Comparison of ENCODE assay signal across 1 cellular context in the genomic region with DNA sequence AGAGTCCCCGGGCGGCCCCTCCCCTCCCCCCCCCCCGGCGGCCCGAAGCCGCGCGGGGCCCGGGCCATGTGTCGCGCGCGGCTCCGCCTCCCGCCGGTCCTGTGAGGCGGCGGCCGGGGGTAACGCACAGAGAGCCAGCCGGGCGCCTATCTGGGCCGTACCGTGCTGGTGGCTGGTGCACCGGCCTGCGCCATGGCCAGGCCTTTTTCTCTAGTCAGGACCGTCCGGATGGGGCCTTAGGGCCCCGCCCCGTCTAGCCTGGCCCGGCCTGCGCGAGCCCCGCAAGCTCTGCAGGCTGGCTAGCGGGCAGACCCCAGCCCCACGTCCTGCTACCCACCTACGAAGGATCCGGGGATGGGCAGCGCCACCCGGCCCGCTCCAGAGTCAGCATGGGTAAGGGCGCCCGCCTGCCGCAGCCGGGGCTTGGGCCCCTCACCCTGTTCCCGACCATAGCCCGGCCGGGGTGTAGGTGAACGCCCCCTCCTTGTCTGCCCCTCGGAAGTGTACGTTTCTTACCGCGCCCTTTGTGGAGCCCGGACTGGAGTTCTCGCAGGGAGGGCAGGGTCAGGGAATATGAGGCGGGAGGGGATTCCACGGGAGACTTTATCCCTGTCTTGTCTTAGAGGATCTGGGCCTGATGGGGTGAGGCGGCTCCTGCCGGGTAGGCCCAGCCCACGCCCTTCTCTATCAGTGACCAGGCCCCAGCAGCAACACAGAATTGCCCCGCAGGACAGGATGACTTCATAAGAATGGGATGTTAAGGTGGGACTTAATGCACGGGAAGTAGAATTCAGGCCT.
TF ChIP-seq lines count a peak whose summit lies in the region.

A gene with protein sequence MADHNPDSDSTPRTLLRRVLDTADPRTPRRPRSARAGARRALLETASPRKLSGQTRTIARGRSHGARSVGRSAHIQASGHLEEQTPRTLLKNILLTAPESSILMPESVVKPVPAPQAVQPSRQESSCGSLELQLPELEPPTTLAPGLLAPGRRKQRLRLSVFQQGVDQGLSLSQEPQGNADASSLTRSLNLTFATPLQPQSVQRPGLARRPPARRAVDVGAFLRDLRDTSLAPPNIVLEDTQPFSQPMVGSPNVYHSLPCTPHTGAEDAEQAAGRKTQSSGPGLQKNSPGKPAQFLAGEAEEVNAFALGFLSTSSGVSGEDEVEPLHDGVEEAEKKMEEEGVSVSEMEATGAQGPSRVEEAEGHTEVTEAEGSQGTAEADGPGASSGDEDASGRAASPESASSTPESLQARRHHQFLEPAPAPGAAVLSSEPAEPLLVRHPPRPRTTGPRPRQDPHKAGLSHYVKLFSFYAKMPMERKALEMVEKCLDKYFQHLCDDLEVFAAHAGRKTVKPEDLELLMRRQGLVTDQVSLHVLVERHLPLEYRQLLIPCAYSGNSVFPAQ (minus strand): TSS at position 630 of the 798 bp plus-strand sequence. CDS start 13,834 bp downstream, outside the sequence.

TF ChIP-seq in HepG2, 621 proteins besides CTCF, POLR2A, EP300 and RAD21 (continued from another document and continues in another):
- TF ChIP-seq, protein P1, sequence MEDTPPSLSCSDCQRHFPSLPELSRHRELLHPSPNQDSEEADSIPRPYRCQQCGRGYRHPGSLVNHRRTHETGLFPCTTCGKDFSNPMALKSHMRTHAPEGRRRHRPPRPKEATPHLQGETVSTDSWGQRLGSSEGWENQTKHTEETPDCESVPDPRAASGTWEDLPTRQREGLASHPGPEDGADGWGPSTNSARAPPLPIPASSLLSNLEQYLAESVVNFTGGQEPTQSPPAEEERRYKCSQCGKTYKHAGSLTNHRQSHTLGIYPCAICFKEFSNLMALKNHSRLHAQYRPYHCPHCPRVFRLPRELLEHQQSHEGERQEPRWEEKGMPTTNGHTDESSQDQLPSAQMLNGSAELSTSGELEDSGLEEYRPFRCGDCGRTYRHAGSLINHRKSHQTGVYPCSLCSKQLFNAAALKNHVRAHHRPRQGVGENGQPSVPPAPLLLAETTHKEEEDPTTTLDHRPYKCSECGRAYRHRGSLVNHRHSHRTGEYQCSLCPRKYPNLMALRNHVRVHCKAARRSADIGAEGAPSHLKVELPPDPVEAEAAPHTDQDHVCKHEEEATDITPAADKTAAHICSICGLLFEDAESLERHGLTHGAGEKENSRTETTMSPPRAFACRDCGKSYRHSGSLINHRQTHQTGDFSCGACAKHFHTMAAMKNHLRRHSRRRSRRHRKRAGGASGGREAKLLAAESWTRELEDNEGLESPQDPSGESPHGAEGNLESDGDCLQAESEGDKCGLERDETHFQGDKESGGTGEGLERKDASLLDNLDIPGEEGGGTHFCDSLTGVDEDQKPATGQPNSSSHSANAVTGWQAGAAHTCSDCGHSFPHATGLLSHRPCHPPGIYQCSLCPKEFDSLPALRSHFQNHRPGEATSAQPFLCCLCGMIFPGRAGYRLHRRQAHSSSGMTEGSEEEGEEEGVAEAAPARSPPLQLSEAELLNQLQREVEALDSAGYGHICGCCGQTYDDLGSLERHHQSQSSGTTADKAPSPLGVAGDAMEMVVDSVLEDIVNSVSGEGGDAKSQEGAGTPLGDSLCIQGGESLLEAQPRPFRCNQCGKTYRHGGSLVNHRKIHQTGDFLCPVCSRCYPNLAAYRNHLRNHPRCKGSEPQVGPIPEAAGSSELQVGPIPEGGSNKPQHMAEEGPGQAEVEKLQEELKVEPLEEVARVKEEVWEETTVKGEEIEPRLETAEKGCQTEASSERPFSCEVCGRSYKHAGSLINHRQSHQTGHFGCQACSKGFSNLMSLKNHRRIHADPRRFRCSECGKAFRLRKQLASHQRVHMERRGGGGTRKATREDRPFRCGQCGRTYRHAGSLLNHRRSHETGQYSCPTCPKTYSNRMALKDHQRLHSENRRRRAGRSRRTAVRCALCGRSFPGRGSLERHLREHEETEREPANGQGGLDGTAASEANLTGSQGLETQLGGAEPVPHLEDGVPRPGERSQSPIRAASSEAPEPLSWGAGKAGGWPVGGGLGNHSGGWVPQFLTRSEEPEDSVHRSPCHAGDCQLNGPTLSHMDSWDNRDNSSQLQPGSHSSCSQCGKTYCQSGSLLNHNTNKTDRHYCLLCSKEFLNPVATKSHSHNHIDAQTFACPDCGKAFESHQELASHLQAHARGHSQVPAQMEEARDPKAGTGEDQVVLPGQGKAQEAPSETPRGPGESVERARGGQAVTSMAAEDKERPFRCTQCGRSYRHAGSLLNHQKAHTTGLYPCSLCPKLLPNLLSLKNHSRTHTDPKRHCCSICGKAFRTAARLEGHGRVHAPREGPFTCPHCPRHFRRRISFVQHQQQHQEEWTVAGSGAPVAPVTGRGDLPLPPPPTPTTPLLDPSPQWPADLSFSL (CRISPR knock-in tag; IDR thresholded peaks at IDR 0.05): peak; percentile 28; the same call in 1 of the 2 replicates
- TF ChIP-seq ZNF44 (CRISPR knock-in tag; IDR thresholded peaks at IDR 0.05) (peak; percentile 83; the same call in 1 of the 2 replicates), ZNF570 (CRISPR knock-in tag; IDR thresholded peaks at IDR 0.05; ENCODE audit: borderline replicate concordance) (no peak), SP4 (CRISPR knock-in tag; IDR thresholded peaks at IDR 0.05) (no peak), ZNF879 (CRISPR knock-in tag; IDR thresholded peaks at IDR 0.05) (0 out of 2 replicates have a peak, but pooled peaks have one; percentile 43), YY1 (IDR thresholded peaks at IDR 0.05; ENCODE audit: insufficient read depth, insufficient replicate concordance, low read depth, low read length) (no peak), FOXP1 (IDR thresholded peaks at IDR 0.05) (no peak), FOXP1 (CRISPR knock-in tag; IDR thresholded peaks at IDR 0.05) (no peak), FOXJ3 (CRISPR knock-in tag; IDR thresholded peaks at IDR 0.05; ENCODE audit: borderline replicate concordance) (no peak), SP2 (CRISPR knock-in tag; IDR thresholded peaks at IDR 0.05) (no peak), HOXA3 (CRISPR knock-in tag; IDR thresholded peaks at IDR 0.05) (no peak), RFXAP (CRISPR knock-in tag; IDR thresholded peaks at IDR 0.05; ENCODE audit: borderline replicate concordance) (no peak), GATA4 (IDR thresholded peaks at IDR 0.05; ENCODE audit: borderline replicate concordance, low read depth) (no peak), ZNF589 (CRISPR knock-in tag; conservative IDR thresholded peaks at IDR 0.05) (no peak; the same call in 1 of the 2 replicates), ZNF264 (CRISPR knock-in tag; IDR thresholded peaks at IDR 0.05) (no peak), MAF1 (CRISPR knock-in tag; IDR thresholded peaks at IDR 0.05; ENCODE audit: borderline replicate concordance) (no peak), TBX3 (IDR thresholded peaks at IDR 0.05; ENCODE audit: borderline replicate concordance) (no peak), ZIK1 (CRISPR knock-in tag; IDR thresholded peaks at IDR 0.05; ENCODE audit: borderline replicate concordance, low read depth) (0 out of 2 replicates have a peak, but pooled peaks have one; percentile 34), ARNT2 (CRISPR knock-in tag; IDR thresholded peaks at IDR 0.05; ENCODE audit: low read depth) (no peak; the same call in 1 of the 2 replicates), ZBTB8A (CRISPR knock-in tag; IDR thresholded peaks at IDR 0.05; ENCODE audit: borderline replicate concordance, low read depth) (no peak), ZNF619 (CRISPR knock-in tag; IDR thresholded peaks at IDR 0.05) (no peak), ZNF598 (CRISPR knock-in tag; IDR thresholded peaks at IDR 0.05; ENCODE audit: borderline replicate concordance) (no peak; the same call in 1 of the 2 replicates), BRCA1 (CRISPR knock-in tag; IDR thresholded peaks at IDR 0.05) (no peak; the same call in 1 of the 2 replicates), FOXO1 (CRISPR knock-in tag; IDR thresholded peaks at IDR 0.05) (no peak), NCOA5 (CRISPR knock-in tag; IDR thresholded peaks at IDR 0.05) (no peak), GABPB1 (CRISPR knock-in tag; IDR thresholded peaks at IDR 0.05) (no peak), PLRG1 (conservative IDR thresholded peaks at IDR 0.05) (no peak), TOPORS (CRISPR knock-in tag; IDR thresholded peaks at IDR 0.05) (no peak)
- TF ChIP-seq, protein P2, sequence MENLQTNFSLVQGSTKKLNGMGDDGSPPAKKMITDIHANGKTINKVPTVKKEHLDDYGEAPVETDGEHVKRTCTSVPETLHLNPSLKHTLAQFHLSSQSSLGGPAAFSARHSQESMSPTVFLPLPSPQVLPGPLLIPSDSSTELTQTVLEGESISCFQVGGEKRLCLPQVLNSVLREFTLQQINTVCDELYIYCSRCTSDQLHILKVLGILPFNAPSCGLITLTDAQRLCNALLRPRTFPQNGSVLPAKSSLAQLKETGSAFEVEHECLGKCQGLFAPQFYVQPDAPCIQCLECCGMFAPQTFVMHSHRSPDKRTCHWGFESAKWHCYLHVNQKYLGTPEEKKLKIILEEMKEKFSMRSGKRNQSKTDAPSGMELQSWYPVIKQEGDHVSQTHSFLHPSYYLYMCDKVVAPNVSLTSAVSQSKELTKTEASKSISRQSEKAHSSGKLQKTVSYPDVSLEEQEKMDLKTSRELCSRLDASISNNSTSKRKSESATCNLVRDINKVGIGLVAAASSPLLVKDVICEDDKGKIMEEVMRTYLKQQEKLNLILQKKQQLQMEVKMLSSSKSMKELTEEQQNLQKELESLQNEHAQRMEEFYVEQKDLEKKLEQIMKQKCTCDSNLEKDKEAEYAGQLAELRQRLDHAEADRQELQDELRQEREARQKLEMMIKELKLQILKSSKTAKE (CRISPR knock-in tag; IDR thresholded peaks at IDR 0.05; ENCODE audit: borderline replicate concordance): peak; percentile 16; the same call in 1 of the 2 replicates
- TF ChIP-seq, protein P3, sequence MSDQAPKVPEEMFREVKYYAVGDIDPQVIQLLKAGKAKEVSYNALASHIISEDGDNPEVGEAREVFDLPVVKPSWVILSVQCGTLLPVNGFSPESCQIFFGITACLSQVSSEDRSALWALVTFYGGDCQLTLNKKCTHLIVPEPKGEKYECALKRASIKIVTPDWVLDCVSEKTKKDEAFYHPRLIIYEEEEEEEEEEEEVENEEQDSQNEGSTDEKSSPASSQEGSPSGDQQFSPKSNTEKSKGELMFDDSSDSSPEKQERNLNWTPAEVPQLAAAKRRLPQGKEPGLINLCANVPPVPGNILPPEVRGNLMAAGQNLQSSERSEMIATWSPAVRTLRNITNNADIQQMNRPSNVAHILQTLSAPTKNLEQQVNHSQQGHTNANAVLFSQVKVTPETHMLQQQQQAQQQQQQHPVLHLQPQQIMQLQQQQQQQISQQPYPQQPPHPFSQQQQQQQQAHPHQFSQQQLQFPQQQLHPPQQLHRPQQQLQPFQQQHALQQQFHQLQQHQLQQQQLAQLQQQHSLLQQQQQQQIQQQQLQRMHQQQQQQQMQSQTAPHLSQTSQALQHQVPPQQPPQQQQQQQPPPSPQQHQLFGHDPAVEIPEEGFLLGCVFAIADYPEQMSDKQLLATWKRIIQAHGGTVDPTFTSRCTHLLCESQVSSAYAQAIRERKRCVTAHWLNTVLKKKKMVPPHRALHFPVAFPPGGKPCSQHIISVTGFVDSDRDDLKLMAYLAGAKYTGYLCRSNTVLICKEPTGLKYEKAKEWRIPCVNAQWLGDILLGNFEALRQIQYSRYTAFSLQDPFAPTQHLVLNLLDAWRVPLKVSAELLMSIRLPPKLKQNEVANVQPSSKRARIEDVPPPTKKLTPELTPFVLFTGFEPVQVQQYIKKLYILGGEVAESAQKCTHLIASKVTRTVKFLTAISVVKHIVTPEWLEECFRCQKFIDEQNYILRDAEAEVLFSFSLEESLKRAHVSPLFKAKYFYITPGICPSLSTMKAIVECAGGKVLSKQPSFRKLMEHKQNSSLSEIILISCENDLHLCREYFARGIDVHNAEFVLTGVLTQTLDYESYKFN (CRISPR knock-in tag; conservative IDR thresholded peaks at IDR 0.05): no peak
- TF ChIP-seq, protein P4, sequence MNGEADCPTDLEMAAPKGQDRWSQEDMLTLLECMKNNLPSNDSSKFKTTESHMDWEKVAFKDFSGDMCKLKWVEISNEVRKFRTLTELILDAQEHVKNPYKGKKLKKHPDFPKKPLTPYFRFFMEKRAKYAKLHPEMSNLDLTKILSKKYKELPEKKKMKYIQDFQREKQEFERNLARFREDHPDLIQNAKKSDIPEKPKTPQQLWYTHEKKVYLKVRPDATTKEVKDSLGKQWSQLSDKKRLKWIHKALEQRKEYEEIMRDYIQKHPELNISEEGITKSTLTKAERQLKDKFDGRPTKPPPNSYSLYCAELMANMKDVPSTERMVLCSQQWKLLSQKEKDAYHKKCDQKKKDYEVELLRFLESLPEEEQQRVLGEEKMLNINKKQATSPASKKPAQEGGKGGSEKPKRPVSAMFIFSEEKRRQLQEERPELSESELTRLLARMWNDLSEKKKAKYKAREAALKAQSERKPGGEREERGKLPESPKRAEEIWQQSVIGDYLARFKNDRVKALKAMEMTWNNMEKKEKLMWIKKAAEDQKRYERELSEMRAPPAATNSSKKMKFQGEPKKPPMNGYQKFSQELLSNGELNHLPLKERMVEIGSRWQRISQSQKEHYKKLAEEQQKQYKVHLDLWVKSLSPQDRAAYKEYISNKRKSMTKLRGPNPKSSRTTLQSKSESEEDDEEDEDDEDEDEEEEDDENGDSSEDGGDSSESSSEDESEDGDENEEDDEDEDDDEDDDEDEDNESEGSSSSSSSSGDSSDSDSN (CRISPR knock-in tag; IDR thresholded peaks at IDR 0.05): no peak; the same call in 1 of the 2 replicates
- TF ChIP-seq, protein P5, sequence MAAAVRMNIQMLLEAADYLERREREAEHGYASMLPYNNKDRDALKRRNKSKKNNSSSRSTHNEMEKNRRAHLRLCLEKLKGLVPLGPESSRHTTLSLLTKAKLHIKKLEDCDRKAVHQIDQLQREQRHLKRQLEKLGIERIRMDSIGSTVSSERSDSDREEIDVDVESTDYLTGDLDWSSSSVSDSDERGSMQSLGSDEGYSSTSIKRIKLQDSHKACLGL (CRISPR knock-in tag; IDR thresholded peaks at IDR 0.05): no peak
- TF ChIP-seq, protein P6, sequence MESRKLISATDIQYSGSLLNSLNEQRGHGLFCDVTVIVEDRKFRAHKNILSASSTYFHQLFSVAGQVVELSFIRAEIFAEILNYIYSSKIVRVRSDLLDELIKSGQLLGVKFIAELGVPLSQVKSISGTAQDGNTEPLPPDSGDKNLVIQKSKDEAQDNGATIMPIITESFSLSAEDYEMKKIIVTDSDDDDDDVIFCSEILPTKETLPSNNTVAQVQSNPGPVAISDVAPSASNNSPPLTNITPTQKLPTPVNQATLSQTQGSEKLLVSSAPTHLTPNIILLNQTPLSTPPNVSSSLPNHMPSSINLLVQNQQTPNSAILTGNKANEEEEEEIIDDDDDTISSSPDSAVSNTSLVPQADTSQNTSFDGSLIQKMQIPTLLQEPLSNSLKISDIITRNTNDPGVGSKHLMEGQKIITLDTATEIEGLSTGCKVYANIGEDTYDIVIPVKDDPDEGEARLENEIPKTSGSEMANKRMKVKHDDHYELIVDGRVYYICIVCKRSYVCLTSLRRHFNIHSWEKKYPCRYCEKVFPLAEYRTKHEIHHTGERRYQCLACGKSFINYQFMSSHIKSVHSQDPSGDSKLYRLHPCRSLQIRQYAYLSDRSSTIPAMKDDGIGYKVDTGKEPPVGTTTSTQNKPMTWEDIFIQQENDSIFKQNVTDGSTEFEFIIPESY (CRISPR knock-in tag; IDR thresholded peaks at IDR 0.05): no peak
